In genomic region chr4:148056879-148057278, GRCh38 we compare ENCODE assay signal across 9 cellular contexts.
DNase-seq lines count a peak whose midpoint lies in the region; ATAC-seq, FAIRE-seq and TF ChIP-seq lines count a peak whose summit lies in the region.
"Had no signal": no experiment of that assay in that cellular context is flagged by ENCODE, and none has a peak within 500 bp of the region (broad histone marks: within the 10 kb centered on the region; RNA-seq: fewer than 3 reads in every experiment).

No MANE protein-coding gene starts in this region.

- in situ Hi-C loops in transverse colon (cut with MboI; ENCODE audit: low pct_ligation_motif_present in 1 of 4, low pct_unique_long_range_greater_than_20kb in 1 of 4, low sequenced_read_pairs in 3 of 4): no loop called here

- H3K27me3 ChIP-seq in bronchial epithelial cell (ENCODE audit: control insufficient read depth, insufficient read depth, low read length) (no peaks in the 10 kb centered on the region), transverse colon (no peaks in the 10 kb centered on the region)

- intact Hi-C loops in transverse colon (cut with DNase I; ENCODE audit: low total_unique reads): no loop called here

- TF ChIP-seq EP300 in Ishikawa (IDR thresholded peaks at IDR 0.05; ENCODE audit: borderline replicate concordance) (no peak), transverse colon (IDR thresholded peaks at IDR 0.05; ENCODE audit: low read depth) (no peak)

- peak; percentile 74 for ATAC-seq in GM21619 (IDR thresholded peaks at IDR 0.05; ENCODE audit: unreplicated experiment)

- no peak for TF ChIP-seq POLR2A in transverse colon (IDR thresholded peaks at IDR 0.05)

- H3K4me3 ChIP-seq in bronchial epithelial cell (ENCODE audit: low read depth, low read length) (no peak overlapping the region), transverse colon (no peak overlapping the region)

- TF ChIP-seq CTCF in VCaP (conservative IDR thresholded peaks at IDR 0.05): peak; percentile 23; the same call in 1 of the 2 replicates
- no peak for TF ChIP-seq CTCF in bronchial epithelial cell (IDR thresholded peaks at IDR 0.05; ENCODE audit: insufficient read depth, low read length, severe bottlenecking)
- TF ChIP-seq CTCF in transverse colon (IDR thresholded peaks at IDR 0.05): no peak

- H3K27ac ChIP-seq in VCaP (peak overlapping the region; percentile 61), transverse colon (no peak overlapping the region)

- FAIRE-seq in bronchial epithelial cell (lab: Jason Lieb, UNC): no peak
- FAIRE-seq: TTC549 had no signal

- 62 to 63% methylated on average over 4 to 6 of the region's 6 CpGs for WGBS in transverse colon (ENCODE audit: low coverage in 1 of 2), 2 donors

- TF ChIP-seq RAD21 in Ishikawa (IDR thresholded peaks at IDR 0.05; ENCODE audit: low read depth): no peak

- DNase-seq in ELR (ENCODE audit: low read depth) (peak; percentile 76), bronchial epithelial cell (ENCODE audit: low read depth) (peak; percentile 63), myocyte (ENCODE audit: low read depth) (peak; percentile 49), transverse colon (peak; percentile 62), retina (no peak)

- no peaks in the 10 kb centered on the region for H3K9me3 ChIP-seq in transverse colon

- H3K36me3 ChIP-seq in bronchial epithelial cell (ENCODE audit: control insufficient read depth, insufficient read depth, low read length) (no peaks in the 10 kb centered on the region), transverse colon (no peaks in the 10 kb centered on the region)

- H3K4me1 ChIP-seq in transverse colon: peaks cover 4 to 42% (median 8%) of the 10 kb centered on the region in 4 donors

TF ChIP-seq in Ishikawa, 13 proteins besides CTCF, POLR2A, EP300 and RAD21:
- TF ChIP-seq NFIC (IDR thresholded peaks at IDR 0.05): peak; percentile 53; the same call in 1 of the 2 replicates
- no peak for TF ChIP-seq TEAD4 (IDR thresholded peaks at IDR 0.05)
- TF ChIP-seq REST (IDR thresholded peaks at IDR 0.05; ENCODE audit: low read depth): no peak
TF ChIP-seq in Ishikawa: peak in this region for 1.
